12 cellular contexts compared by ENCODE assay signal in genomic region chr5:154118832-154119442, GRCh38.
A peak's percentile ranks its signal among the peaks of the same experiment; 100 is the strongest.
DNase-seq lines count a peak whose midpoint lies in the region; ATAC-seq and TF ChIP-seq lines count a peak whose summit lies in the region.
"Had no signal": no experiment of that assay in that cellular context is flagged by ENCODE, and none has a peak within 500 bp of the region (broad histone marks: within the 10 kb centered on the region; RNA-seq: fewer than 3 reads in every experiment).

No MANE protein-coding gene starts in this region.

- no peak for TF ChIP-seq POLR2A in spleen (IDR thresholded peaks at IDR 0.05)

- H3K27ac Mint-ChIP-seq in activated naive CD8-positive, alpha-beta T cell treated with anti-CD3 and anti-CD28 coated beads for 36 hours, result no peak overlapping the region

- H3K9me3 ChIP-seq in spleen, result no peaks in the 10 kb centered on the region
- H3K9me3 ChIP-seq: colonic mucosa, heart right ventricle had no signal

- H3K27ac ChIP-seq in spleen, result no peak overlapping the region
- H3K27ac ChIP-seq: BLaER1 treated with 17β-estradiol and CSF1 and Interleukin-3, amounts not matched to agents 10 nM and 100 nM; colonic mucosa; heart right ventricle had no signal

- no peak overlapping the region for H3K4me3 Mint-ChIP-seq in activated naive CD8-positive, alpha-beta T cell treated with anti-CD3 and anti-CD28 coated beads for 36 hours

- H3K36me3 ChIP-seq in spleen, result no peaks in the 10 kb centered on the region
- H3K36me3 ChIP-seq: colonic mucosa had no signal

- TF ChIP-seq CTCF in LNCaP clone FGC (IDR thresholded peaks at IDR 0.05; ENCODE audit: control insufficient read depth, extremely low read depth, insufficient read depth) (peak; percentile 17; the same call in 1 of the 2 replicates), epithelial cell of esophagus (IDR thresholded peaks at IDR 0.05; ENCODE audit: insufficient read depth, low read depth, low read length, missing control alignments) (no peak), spleen (IDR thresholded peaks at IDR 0.05 in 8 of 11, conservative IDR thresholded peaks at IDR 0.05 in 3 of 11) (no peak)

- WGBS in spleen, 5 donors, result 75 to 84% (median 77%) methylated on average over 6 of the region's 6 CpGs

- ATAC-seq in left ventricle myocardium superior (peak; percentile 57), GM18861 (IDR thresholded peaks at IDR 0.05; ENCODE audit: unreplicated experiment) (no peak), GM21529 (IDR thresholded peaks at IDR 0.05; ENCODE audit: unreplicated experiment) (no peak)

- peaks cover 0 to 11% (median 0%) of the 10 kb centered on the region in 6 donors for H3K4me1 ChIP-seq in spleen
- H3K4me1 ChIP-seq: colonic mucosa had no signal

- H3K36me3 Mint-ChIP-seq in activated naive CD8-positive, alpha-beta T cell treated with anti-CD3 and anti-CD28 coated beads for 36 hours, result no peaks in the 10 kb centered on the region

- DNase-seq in left ventricle myocardium superior (no peak), cardiac septum (ENCODE audit: low spot score) (no peak), LNCaP clone FGC (ENCODE audit: low read depth) (peak; percentile 70), epithelial cell of esophagus (ENCODE audit: low read depth) (peak; percentile 76), spleen (no peak)
- no peak for DNase-seq in activated naive CD8-positive, alpha-beta T cell treated with anti-CD3 and anti-CD28 coated beads for 36 hours
- DNase-seq: activated effector memory CD4-positive, alpha-beta T cell treated with Interleukin-2 at 50 U/mL for 16 hours; colonic mucosa; heart right ventricle had no signal

- H3K27me3 ChIP-seq in spleen (replicated peaks in 1 of 7), result peaks cover 0 to 10% (median 0%) of the 10 kb centered on the region in 7 donors
- H3K27me3 ChIP-seq: BLaER1 treated with 17β-estradiol and CSF1 and Interleukin-3, amounts not matched to agents 10 nM and 100 nM; colonic mucosa; heart right ventricle had no signal

- peaks cover 3% of the 10 kb centered on the region for H3K9me3 Mint-ChIP-seq in activated naive CD8-positive, alpha-beta T cell treated with anti-CD3 and anti-CD28 coated beads for 36 hours

- no peaks in the 10 kb centered on the region for H3K4me1 Mint-ChIP-seq in activated naive CD8-positive, alpha-beta T cell treated with anti-CD3 and anti-CD28 coated beads for 36 hours

- no peak overlapping the region for H3K4me3 ChIP-seq in LNCaP clone FGC (ENCODE audit: low read depth, low read length)
- H3K4me3 ChIP-seq in epithelial cell of esophagus (ENCODE audit: low read length), result no peak overlapping the region
- no peak overlapping the region for H3K4me3 ChIP-seq in spleen
- H3K4me3 ChIP-seq: BLaER1 treated with 17β-estradiol and CSF1 and Interleukin-3, amounts not matched to agents 10 nM and 100 nM; colonic mucosa; heart right ventricle had no signal

- no peaks in the 10 kb centered on the region for H3K27me3 Mint-ChIP-seq in activated naive CD8-positive, alpha-beta T cell treated with anti-CD3 and anti-CD28 coated beads for 36 hours

- intact Hi-C loops in left ventricle myocardium superior (cut with micrococcal nuclease), result no loop called here
- intact Hi-C loops in cardiac septum (cut with DNase I), result no loop called here
- intact Hi-C loops in spleen (cut with DNase I; ENCODE audit: low total_unique reads), result no loop called here

Comparison
In these comparisons a context has a peak if more than half of its experiments do, and no peak if none do; other contexts are left out.
1. DNase-seq: peak in LNCaP clone FGC (single experiment) and epithelial cell of esophagus (single experiment); none in left ventricle myocardium superior (single experiment), cardiac septum (single experiment), spleen (single experiment) and activated naive CD8-positive, alpha-beta T cell treated with anti-CD3 and anti-CD28 coated beads for 36 hours (single experiment).